8 cellular contexts compared by ENCODE assay signal in the genomic region with DNA sequence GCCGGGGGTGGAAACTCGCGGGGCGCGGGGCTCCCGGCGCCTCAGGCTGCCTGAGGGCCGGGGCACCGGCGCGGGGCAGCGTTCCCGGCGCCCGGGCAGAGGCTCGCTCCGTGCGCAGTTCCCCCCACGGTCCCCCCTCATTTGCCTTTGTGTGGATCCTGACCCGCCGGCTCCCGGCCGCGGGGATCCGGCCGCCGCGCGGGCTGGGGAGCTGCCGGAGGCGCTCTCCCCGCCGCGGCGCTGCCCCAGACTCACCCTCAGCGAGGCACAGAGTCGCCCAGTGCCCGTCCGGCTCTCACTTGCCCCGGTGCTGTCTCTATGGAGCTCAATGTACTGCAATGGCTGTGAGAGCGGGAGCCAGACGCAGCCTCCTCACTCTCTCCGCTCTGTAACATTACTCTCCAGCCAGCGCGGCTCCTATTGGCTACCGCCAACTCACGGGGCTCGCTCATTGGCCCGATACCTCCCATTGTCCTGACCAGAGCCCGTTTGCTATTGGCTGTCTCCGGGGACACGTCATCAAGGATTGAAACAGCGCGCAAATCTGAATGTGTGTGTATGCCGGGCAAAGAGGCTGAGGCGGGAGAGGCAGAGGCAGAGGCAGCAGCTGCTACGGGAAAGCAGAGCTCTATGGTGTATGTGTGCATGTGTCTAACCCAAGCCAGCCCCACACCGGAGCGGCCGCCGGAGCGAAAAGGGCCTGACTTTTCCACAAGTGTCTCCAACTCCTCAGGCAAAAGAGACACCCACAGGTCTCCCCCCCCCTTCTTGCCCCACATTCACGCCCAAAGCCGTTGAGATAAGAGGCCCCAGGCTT. TPM values are rescaled to one million over a fixed set of nuclear protein-coding genes. Genes with fewer than 3 reads are reported as not detected.
DNase-seq lines count a peak whose midpoint lies in the region; ATAC-seq and TF ChIP-seq lines count a peak whose summit lies in the region.

A gene (minus strand): TSS at position 396 of the 817 bp plus-strand sequence. CDS start 2,256 bp downstream, outside the sequence.

- H3K27ac ChIP-seq in C4-2B (peak within 1 kb of the TSS; percentile 98), left lung (peak within 1 kb of the TSS; percentile 99)

- intact Hi-C loops in left lung (cut with DNase I): loop anchor here in 1 of 2 donors (5.0 kb wide), 1 partner anchor 152 kb away; a partner anchor contains a TSS

- DNase-seq in NCI-H774 (lab: John Stamatoyannopoulos, UW) (peak; percentile 88), dermis blood vessel endothelial cell (peak; percentile 99), left lung (peak; percentile 96 to 98)
- DNase-seq in activated CD4-positive, alpha-beta T cell treated with anti-CD3 and anti-CD28 coated beads, Interleukin-2, amount 50 U/mL, for 4 hours: peak; percentile 94 to 95
- peak; percentile 91 to 92 for DNase-seq in stimulated activated CD4-positive, alpha-beta T cell treated with anti-CD3 and anti-CD28 coated beads, Interleukin-2, amount 100 ng/mL, for 48 hours

- no peaks in the 10 kb centered on the region for H3K9me3 ChIP-seq in left lung

- TF ChIP-seq CTCF in C4-2B (conservative IDR thresholded peaks at IDR 0.05) (no peak), left lung (IDR thresholded peaks at IDR 0.05) (no peak)

- peaks cover 2 to 21% of the 10 kb centered on the region in 2 donors for H3K36me3 ChIP-seq in left lung

- H3K4me3 ChIP-seq in left lung: peak within 1 kb of the TSS; percentile 66 to 71

- peaks cover 14 to 38% of the 10 kb centered on the region in 2 donors for H3K4me1 ChIP-seq in left lung

- H3K27me3 ChIP-seq in left lung: no peaks in the 10 kb centered on the region

- ATAC-seq in GM19395 (IDR thresholded peaks at IDR 0.05; ENCODE audit: unreplicated experiment) (peak; percentile 84), HG03565 (IDR thresholded peaks at IDR 0.05; ENCODE audit: unreplicated experiment) (peak; percentile 84), left lung (peak; percentile 96)

RNA-seq across cellular contexts. Expression of the gene that starts here (rescaled TPM):
- total RNA-seq in dermis blood vessel endothelial cell: 250 and 594 TPM in 2 replicates
- total RNA-seq in left lung: 100 to 1,000 TPM; 249 to 256 TPM

Comparison
In these comparisons a context has a peak if more than half of its experiments do, and no peak if none do; other contexts are left out.
1. Peak in every context shown above with its lines: DNase-seq, ATAC-seq, H3K4me3 ChIP-seq and H3K27ac ChIP-seq.